8 cellular contexts compared by ENCODE assay signal in genomic region chr7:123557016-123557630, GRCh38. TPM values are rescaled to one million over a fixed set of nuclear protein-coding genes. Genes with fewer than 3 reads are reported as not detected.
DNase-seq lines count a peak whose midpoint lies in the region; ATAC-seq and TF ChIP-seq lines count a peak whose summit lies in the region.

No MANE protein-coding gene starts in this region.

- H3K36me3 Mint-ChIP-seq in natural killer cell treated with Interleukin-12 subunit alpha and Interleukin-12 subunit beta and Interleukin-15 and Interleukin-18, amount 100 ng/mL, for 72 hours, result peaks cover 8% of the 10 kb centered on the region

- H3K4me1 ChIP-seq in endocrine pancreas (ENCODE audit: control insufficient read depth, insufficient read depth, low read length) (peaks cover 13% of the 10 kb centered on the region), neutrophil (ENCODE audit: control insufficient read depth in 1 of 2, insufficient read depth in 1 of 2, low read depth in 1 of 2, low read length in 1 of 2) (peaks cover 5 to 13% of the 10 kb centered on the region in 2 experiments)

- H3K27ac ChIP-seq in neutrophil, result peak overlapping the region; percentile 70

- no peak overlapping the region for H3K4me3 Mint-ChIP-seq in natural killer cell treated with Interleukin-12 subunit alpha and Interleukin-12 subunit beta and Interleukin-15 and Interleukin-18, amount 100 ng/mL, for 72 hours

- DNase-seq in NCI-H1105 treated with DMSO at 0.1 percent for 48 hours (lab: John Stamatoyannopoulos, UW) (peak; percentile 34), NCI-H1105 (lab: John Stamatoyannopoulos, UW) (no peak), LNCaP clone FGC (ENCODE audit: low read depth) (no peak), inferior parietal cortex (ENCODE audit: extremely low spot score) (no peak)
- no peak for DNase-seq in natural killer cell treated with Interleukin-12 subunit alpha and Interleukin-12 subunit beta and Interleukin-15 and Interleukin-18, amount 100 ng/mL, for 72 hours (ENCODE audit: low spot score)

- H3K4me3 ChIP-seq in LNCaP clone FGC (ENCODE audit: low read depth, low read length), result peak overlapping the region; percentile 93
- H3K4me3 ChIP-seq in endocrine pancreas (ENCODE audit: control insufficient read depth, insufficient read depth, low read length), result peak overlapping the region; percentile 98
- H3K4me3 ChIP-seq in neutrophil (ENCODE audit: low read depth in 1 of 2, low read length in 1 of 2), result peak overlapping the region; percentile 64 to 74

- H3K27me3 Mint-ChIP-seq in natural killer cell treated with Interleukin-12 subunit alpha and Interleukin-12 subunit beta and Interleukin-15 and Interleukin-18, amount 100 ng/mL, for 72 hours, result peaks cover 0 to 9% of the 10 kb centered on the region in 2 donors

- peaks cover 6 to 7% of the 10 kb centered on the region in 2 donors for H3K4me1 Mint-ChIP-seq in natural killer cell treated with Interleukin-12 subunit alpha and Interleukin-12 subunit beta and Interleukin-15 and Interleukin-18, amount 100 ng/mL, for 72 hours (ENCODE audit: low read depth in 2 of 2)

- no peak overlapping the region for H3K27ac Mint-ChIP-seq in natural killer cell treated with Interleukin-12 subunit alpha and Interleukin-12 subunit beta and Interleukin-15 and Interleukin-18, amount 100 ng/mL, for 72 hours

- H3K9ac ChIP-seq in endocrine pancreas (ENCODE audit: control insufficient read depth, insufficient read depth, low read length), result peak overlapping the region; percentile 94

- ATAC-seq in natural killer cell treated with Interleukin-12 subunit alpha and Interleukin-12 subunit beta and Interleukin-15 and Interleukin-18, amount 100 ng/mL, for 72 hours, result no peak
- ATAC-seq in GM18498 (IDR thresholded peaks at IDR 0.05; ENCODE audit: unreplicated experiment), result no peak

- H3K27me3 ChIP-seq in endocrine pancreas (ENCODE audit: control insufficient read depth, insufficient read depth, low read length) (no peaks in the 10 kb centered on the region), neutrophil (peaks cover 27% of the 10 kb centered on the region)

- no peaks in the 10 kb centered on the region for H3K9me3 Mint-ChIP-seq in natural killer cell treated with Interleukin-12 subunit alpha and Interleukin-12 subunit beta and Interleukin-15 and Interleukin-18, amount 100 ng/mL, for 72 hours

- H3K36me3 ChIP-seq in endocrine pancreas (ENCODE audit: control insufficient read depth, insufficient read depth, low read length), result no peaks in the 10 kb centered on the region
- H3K36me3 ChIP-seq in neutrophil, result peaks cover 8% of the 10 kb centered on the region

- TF ChIP-seq CTCF in LNCaP clone FGC (IDR thresholded peaks at IDR 0.05; ENCODE audit: control insufficient read depth, extremely low read depth, insufficient read depth) (no peak), neutrophil (IDR thresholded peaks at IDR 0.05) (no peak)

- H3K9me3 ChIP-seq in endocrine pancreas (ENCODE audit: control insufficient read depth, low read length) (no peaks in the 10 kb centered on the region), neutrophil (no peaks in the 10 kb centered on the region)

RNA-seq across cellular contexts. Expression of gene NDUFA5, which starts 0.5 kb away (rescaled TPM):
- 10 to 100 TPM; 35.9 to 52.3 TPM for total RNA-seq in natural killer cell treated with Interleukin-12 subunit alpha and Interleukin-12 subunit beta and Interleukin-15 and Interleukin-18, amount 100 ng/mL, for 72 hours

RNA-seq across cellular contexts. Expression of gene IQUB, which starts 22.7 kb away (rescaled TPM):
- under 1 TPM in 1 of 2 donors, not detected in 1; 0.10 TPM for total RNA-seq in natural killer cell treated with Interleukin-12 subunit alpha and Interleukin-12 subunit beta and Interleukin-15 and Interleukin-18, amount 100 ng/mL, for 72 hours

RNA-seq across cellular contexts. Expression of gene ASB15, which starts 44.5 kb away (rescaled TPM):
- not detected for total RNA-seq in natural killer cell treated with Interleukin-12 subunit alpha and Interleukin-12 subunit beta and Interleukin-15 and Interleukin-18, amount 100 ng/mL, for 72 hours
